Comparison of ENCODE assay signal across 8 cellular contexts in genomic region chr17:17824119-17824779, GRCh38. TPM values are rescaled to one million over a fixed set of nuclear protein-coding genes. Genes with fewer than 3 reads are reported as not detected.
DNase-seq lines count a peak whose midpoint lies in the region; ATAC-seq and TF ChIP-seq lines count a peak whose summit lies in the region.

No MANE protein-coding gene starts in this region.

- peak overlapping the region; percentile 89 for H3K27ac ChIP-seq in rectal smooth muscle tissue (ENCODE audit: low read depth, low read length)

- peak overlapping the region; percentile 19 for H3K9ac ChIP-seq in rectal smooth muscle tissue (ENCODE audit: low read length)

- no peaks in the 10 kb centered on the region for H3K27me3 Mint-ChIP-seq in T-helper 17 cell

- ATAC-seq in HG02642 (IDR thresholded peaks at IDR 0.05; ENCODE audit: poor library complexity, unreplicated experiment) (peak; percentile 6), T-helper 17 cell (peak; percentile 51), HG02852 (IDR thresholded peaks at IDR 0.05; ENCODE audit: unreplicated experiment) (no peak)

- no peak for TF ChIP-seq CTCF in GM10266 (IDR thresholded peaks at IDR 0.05; ENCODE audit: control insufficient read depth, insufficient read depth, low read depth, missing control alignments)
- no peak for TF ChIP-seq CTCF in fibroblast of pulmonary artery (IDR thresholded peaks at IDR 0.05; ENCODE audit: low read length, missing control alignments)

- peak overlapping the region; percentile 96 for H3K27ac Mint-ChIP-seq in T-helper 17 cell

- H3K4me3 Mint-ChIP-seq in T-helper 17 cell = peak overlapping the region; percentile 81

- no peaks in the 10 kb centered on the region for H3K9me3 ChIP-seq in T-helper 17 cell (ENCODE audit: control insufficient read depth, low read length, poor library complexity, severe bottlenecking)

- peak overlapping the region; percentile 25 for H3K4me3 ChIP-seq in fibroblast of pulmonary artery (replicated peaks; ENCODE audit: low read depth, low read length)
- H3K4me3 ChIP-seq in rectal smooth muscle tissue (ENCODE audit: low read length) = peak overlapping the region; percentile 72

- peaks cover 2% of the 10 kb centered on the region for H3K36me3 ChIP-seq in rectal smooth muscle tissue (ENCODE audit: control insufficient read depth, insufficient read depth, low read length)

- H3K4me1 ChIP-seq in rectal smooth muscle tissue (ENCODE audit: control insufficient read depth, insufficient read depth, low read length) = peaks cover 30% of the 10 kb centered on the region

- H3K4me1 Mint-ChIP-seq in T-helper 17 cell = peaks cover 60% of the 10 kb centered on the region

- DNase-seq in GM10266 (ENCODE audit: extremely low spot score) (peak; percentile 28), T-helper 17 cell (no peak), fibroblast of pulmonary artery (ENCODE audit: low read depth) (no peak), NOMO-1 treated with DMSO at 0.1 percent for 48 hours (lab: John Stamatoyannopoulos, UW; ENCODE audit: unreplicated experiment) (no peak), NOMO-1 (lab: John Stamatoyannopoulos, UW; ENCODE audit: unreplicated experiment in 2 of 2) (no peak)

- no peaks in the 10 kb centered on the region for H3K36me3 Mint-ChIP-seq in T-helper 17 cell (ENCODE audit: low read depth)

- H3K27me3 ChIP-seq in rectal smooth muscle tissue (ENCODE audit: control insufficient read depth, insufficient read depth, low read length) = no peaks in the 10 kb centered on the region

RNA-seq across cellular contexts. Expression of gene SREBF1, which starts 12.5 kb away (rescaled TPM):
- total RNA-seq in T-helper 17 cell = 100 to 1,000 TPM; 198 to 241 TPM
